In genomic region chr17:80939151-80940145, GRCh38 we compare ENCODE assay signal across 17 cellular contexts. TPM values are rescaled to one million over a fixed set of nuclear protein-coding genes. Genes with fewer than 3 reads are reported as not detected.
A peak's percentile ranks its signal among the peaks of the same experiment; 100 is the strongest.
DNase-seq lines count a peak whose midpoint lies in the region; TF ChIP-seq lines count a peak whose summit lies in the region.
"Had no signal": no experiment of that assay in that cellular context is flagged by ENCODE, and none has a peak within 500 bp of the region (broad histone marks: within the 10 kb centered on the region; RNA-seq: fewer than 3 reads in every experiment).

No MANE protein-coding gene starts in this region.

- H4K20me1 ChIP-seq in osteoblast (ENCODE audit: insufficient read depth, low read length): no peaks in the 10 kb centered on the region

- intact Hi-C loops in activated CD4-positive, alpha-beta T cell treated with anti-CD3 and anti-CD28 coated beads, Interleukin-2, amount 10 ng/mL, durations not matched to agents 24 days and 14 days (cut with micrococcal nuclease): no loop called here
- intact Hi-C loops in ascending aorta (cut with DNase I): no loop called here

- H3K4me3 ChIP-seq in HL-60 (replicated peaks; ENCODE audit: insufficient read depth, low read length) (no peak overlapping the region), osteoblast (ENCODE audit: insufficient read depth, low read length) (no peak overlapping the region), ascending aorta (no peak overlapping the region)
- H3K4me3 ChIP-seq: prostate gland had no signal

- peak overlapping the region; percentile 62 for H3K27ac Mint-ChIP-seq in activated CD4-positive, alpha-beta T cell treated with anti-CD3 and anti-CD28 coated beads, Interleukin-2, amount 10 ng/mL, durations not matched to agents 24 days and 14 days
- peak overlapping the region; percentile 49 to 97 (median 68) for H3K27ac Mint-ChIP-seq in brain

- no peak overlapping the region for H3K4me2 ChIP-seq in osteoblast (ENCODE audit: insufficient read depth, low read length)

- TF ChIP-seq CTCF in HL-60 (IDR thresholded peaks at IDR 0.05; ENCODE audit: insufficient read depth, low read length): no peak
- TF ChIP-seq CTCF in brain (conservative IDR thresholded peaks at IDR 0.05): no peak
- no peak for TF ChIP-seq CTCF in osteoblast (IDR thresholded peaks at IDR 0.05; ENCODE audit: extremely low read depth, low read depth, low read length)
- no peak for TF ChIP-seq CTCF in ascending aorta (IDR thresholded peaks at IDR 0.05)

- no peaks in the 10 kb centered on the region for H3K27me3 Mint-ChIP-seq in activated CD4-positive, alpha-beta T cell treated with anti-CD3 and anti-CD28 coated beads, Interleukin-2, amount 10 ng/mL, durations not matched to agents 24 days and 14 days
- H3K27me3 Mint-ChIP-seq in brain: no peaks in the 10 kb centered on the region
- H3K27me3 Mint-ChIP-seq: stimulated activated memory B cell treated with anti-CD40 and anti-IgM and Interleukin-4, amounts not matched to agents 10 μg/mL and 1 μg/mL and 100 μg/mL, for 72 hours; type B pancreatic cell had no signal

- peak overlapping the region; percentile 60 for H3K4me3 Mint-ChIP-seq in activated CD4-positive, alpha-beta T cell treated with anti-CD3 and anti-CD28 coated beads, Interleukin-2, amount 10 ng/mL, durations not matched to agents 24 days and 14 days
- peak overlapping the region in 1 of 5 experiments; percentile 26 for H3K4me3 Mint-ChIP-seq in brain
- H3K4me3 Mint-ChIP-seq: stimulated activated memory B cell treated with anti-CD40 and anti-IgM and Interleukin-4, amounts not matched to agents 10 μg/mL and 1 μg/mL and 100 μg/mL, for 72 hours; type B pancreatic cell had no signal

- H3K4me1 Mint-ChIP-seq in activated CD4-positive, alpha-beta T cell treated with anti-CD3 and anti-CD28 coated beads, Interleukin-2, amount 10 ng/mL, durations not matched to agents 24 days and 14 days: peaks cover 35% of the 10 kb centered on the region
- peaks cover 64% of the 10 kb centered on the region for H3K4me1 Mint-ChIP-seq in brain

- H2AFZ ChIP-seq in osteoblast (ENCODE audit: low read length): no peak overlapping the region

- H3K27me3 ChIP-seq in HL-60 (ENCODE audit: insufficient read depth, poor library complexity, severe bottlenecking) (no peaks in the 10 kb centered on the region), osteoblast (ENCODE audit: insufficient read depth, low read length) (no peaks in the 10 kb centered on the region), ascending aorta (no peaks in the 10 kb centered on the region)
- H3K27me3 ChIP-seq: brain microvascular endothelial cell had no signal

- H3K27ac ChIP-seq in HL-60 (replicated peaks) (peak overlapping the region; percentile 68), osteoblast (ENCODE audit: low read depth, low read length) (no peak overlapping the region), ascending aorta (no peak overlapping the region)
- H3K27ac ChIP-seq: brain microvascular endothelial cell, prostate gland had no signal

- no peaks in the 10 kb centered on the region for H3K79me2 ChIP-seq in osteoblast (ENCODE audit: insufficient read depth, low read length)

- H3K36me3 ChIP-seq in osteoblast (ENCODE audit: insufficient read depth, low read length) (peaks cover 1% of the 10 kb centered on the region), ascending aorta (peaks cover 0 to 7% of the 10 kb centered on the region in 2 donors)
- H3K36me3 ChIP-seq: prostate gland had no signal

- DNase-seq in activated CD4-positive, alpha-beta T cell treated with anti-CD3 and anti-CD28 coated beads, Interleukin-2, amount 10 ng/mL, durations not matched to agents 24 days and 14 days: no peak
- no peak for DNase-seq in activated CD4-positive, alpha-beta T cell treated with anti-CD3 and anti-CD28 coated beads, Interleukin-2, amount 50 U/mL, for 4 hours
- DNase-seq in HL-60 (ENCODE audit: low read depth in 1 of 2, low spot score in 1 of 2) (no peak), osteoblast (ENCODE audit: insufficient read length, low spot score, missing footprints) (peak; percentile 42), hypothalamus (lab: John Stamatoyannopoulos, UW) (no peak), NCI-H524 (lab: John Stamatoyannopoulos, UW) (no peak), ascending aorta (ENCODE audit: low spot score in 2 of 2) (no peak)
- DNase-seq: activated gamma-delta T cell, brain microvascular endothelial cell, DMS53, NCI-H1105 treated with DMSO at 0.1 percent for 48 hours, NCI-H2171, NCI-H82 had no signal

- H3K9me3 ChIP-seq in osteoblast (ENCODE audit: low read depth, low read length): no peaks in the 10 kb centered on the region
- no peaks in the 10 kb centered on the region for H3K9me3 ChIP-seq in ascending aorta
- H3K9me3 ChIP-seq: prostate gland had no signal

- H3K9me3 Mint-ChIP-seq in activated CD4-positive, alpha-beta T cell treated with anti-CD3 and anti-CD28 coated beads, Interleukin-2, amount 10 ng/mL, durations not matched to agents 24 days and 14 days: no peaks in the 10 kb centered on the region
- H3K9me3 Mint-ChIP-seq in brain: no peaks in the 10 kb centered on the region
- H3K9me3 Mint-ChIP-seq: stimulated activated memory B cell treated with anti-CD40 and anti-IgM and Interleukin-4, amounts not matched to agents 10 μg/mL and 1 μg/mL and 100 μg/mL, for 72 hours; type B pancreatic cell had no signal

- H3K4me1 ChIP-seq in osteoblast (ENCODE audit: insufficient read depth, low read length): peaks cover 7% of the 10 kb centered on the region
- peaks cover 4 to 11% of the 10 kb centered on the region in 2 donors for H3K4me1 ChIP-seq in ascending aorta
- H3K4me1 ChIP-seq: prostate gland had no signal

- H3K36me3 Mint-ChIP-seq in activated CD4-positive, alpha-beta T cell treated with anti-CD3 and anti-CD28 coated beads, Interleukin-2, amount 10 ng/mL, durations not matched to agents 24 days and 14 days (ENCODE audit: low read depth): peaks cover 38% of the 10 kb centered on the region
- H3K36me3 Mint-ChIP-seq in brain: peaks cover 22% of the 10 kb centered on the region

RNA-seq across cellular contexts. Expression of gene CHMP6, which starts 52.2 kb away (rescaled TPM):
- 30.8 and 32.8 TPM in 2 replicates for total RNA-seq in activated CD4-positive, alpha-beta T cell treated with anti-CD3 and anti-CD28 coated beads, Interleukin-2, amount 10 ng/mL, durations not matched to agents 24 days and 14 days
- polyA plus RNA-seq in brain (ENCODE audit: insufficient read depth, low read depth, low replicate concordance): 35.2 TPM
- total RNA-seq in osteoblast (21.4 and 21.8 TPM in 2 replicates), ascending aorta (32.1 TPM)
